In genomic region chr12:6374028-6374780, GRCh38 we compare ENCODE assay signal across 1 cellular context.
TF ChIP-seq lines count a peak whose summit lies in the region.

No MANE protein-coding gene starts in this region.

TF ChIP-seq in HepG2, 621 proteins besides CTCF, POLR2A, EP300 and RAD21:
- TF ChIP-seq ZFX (CRISPR knock-in tag; IDR thresholded peaks at IDR 0.05; ENCODE audit: low read depth), result peak; percentile 8; the same call in 1 of the 2 replicates
- TF ChIP-seq ZNF263 (CRISPR knock-in tag; IDR thresholded peaks at IDR 0.05), result 0 out of 2 replicates have a peak, but pooled peaks have one; percentile 4
- TF ChIP-seq IKZF1 (IDR thresholded peaks at IDR 0.05), result no peak
- TF ChIP-seq GABPB1 (CRISPR knock-in tag; IDR thresholded peaks at IDR 0.05), result peak; percentile 25; the same call in 1 of the 2 replicates
- no peak for TF ChIP-seq HIC2 (CRISPR knock-in tag; IDR thresholded peaks at IDR 0.05; ENCODE audit: low read depth)
- peak; percentile 28; the same call in 1 of the 2 replicates for TF ChIP-seq ZBTB38 (CRISPR knock-in tag; IDR thresholded peaks at IDR 0.05)
- no peak for TF ChIP-seq ZNF530 (CRISPR knock-in tag; IDR thresholded peaks at IDR 0.05; ENCODE audit: low read depth)
- TF ChIP-seq BORCS8-MEF2B (CRISPR knock-in tag; IDR thresholded peaks at IDR 0.05), result 0 out of 2 replicates have a peak, but pooled peaks have one; percentile 21
- peak; percentile 5; the same call in 1 of the 2 replicates for TF ChIP-seq ZFP91 (CRISPR knock-in tag; IDR thresholded peaks at IDR 0.05; ENCODE audit: borderline replicate concordance)
- peak; percentile 62 for TF ChIP-seq ZNF687 (CRISPR knock-in tag; IDR thresholded peaks at IDR 0.05)
- peak; percentile 13; the same call in 1 of the 2 replicates for TF ChIP-seq PATZ1 (CRISPR knock-in tag; IDR thresholded peaks at IDR 0.05)
- 0 out of 2 replicates have a peak, but pooled peaks have one; percentile 40 for TF ChIP-seq MTA1 (CRISPR knock-in tag; IDR thresholded peaks at IDR 0.05; ENCODE audit: borderline replicate concordance)
- TF ChIP-seq ZNF253 (CRISPR knock-in tag; IDR thresholded peaks at IDR 0.05; ENCODE audit: borderline replicate concordance), result peak; percentile 33; the same call in 1 of the 2 replicates
- peak; percentile 44; the same call in 1 of the 2 replicates for TF ChIP-seq MXD4 (CRISPR knock-in tag; IDR thresholded peaks at IDR 0.05)
- no peak for TF ChIP-seq ZNF121 (CRISPR knock-in tag; IDR thresholded peaks at IDR 0.05)
- 0 out of 2 replicates have a peak, but pooled peaks have one; percentile 22 for TF ChIP-seq MZF1 (CRISPR knock-in tag; IDR thresholded peaks at IDR 0.05; ENCODE audit: borderline replicate concordance)
- no peak for TF ChIP-seq POLR2G (IDR thresholded peaks at IDR 0.05; ENCODE audit: low read depth, low read length)
- no peak for TF ChIP-seq IRF2 (CRISPR knock-in tag; IDR thresholded peaks at IDR 0.05)
- 0 out of 2 replicates have a peak, but pooled peaks have one; percentile 20 for TF ChIP-seq ZNF225 (CRISPR knock-in tag; IDR thresholded peaks at IDR 0.05)
